1 cellular context compared by ENCODE assay signal in the genomic region with DNA sequence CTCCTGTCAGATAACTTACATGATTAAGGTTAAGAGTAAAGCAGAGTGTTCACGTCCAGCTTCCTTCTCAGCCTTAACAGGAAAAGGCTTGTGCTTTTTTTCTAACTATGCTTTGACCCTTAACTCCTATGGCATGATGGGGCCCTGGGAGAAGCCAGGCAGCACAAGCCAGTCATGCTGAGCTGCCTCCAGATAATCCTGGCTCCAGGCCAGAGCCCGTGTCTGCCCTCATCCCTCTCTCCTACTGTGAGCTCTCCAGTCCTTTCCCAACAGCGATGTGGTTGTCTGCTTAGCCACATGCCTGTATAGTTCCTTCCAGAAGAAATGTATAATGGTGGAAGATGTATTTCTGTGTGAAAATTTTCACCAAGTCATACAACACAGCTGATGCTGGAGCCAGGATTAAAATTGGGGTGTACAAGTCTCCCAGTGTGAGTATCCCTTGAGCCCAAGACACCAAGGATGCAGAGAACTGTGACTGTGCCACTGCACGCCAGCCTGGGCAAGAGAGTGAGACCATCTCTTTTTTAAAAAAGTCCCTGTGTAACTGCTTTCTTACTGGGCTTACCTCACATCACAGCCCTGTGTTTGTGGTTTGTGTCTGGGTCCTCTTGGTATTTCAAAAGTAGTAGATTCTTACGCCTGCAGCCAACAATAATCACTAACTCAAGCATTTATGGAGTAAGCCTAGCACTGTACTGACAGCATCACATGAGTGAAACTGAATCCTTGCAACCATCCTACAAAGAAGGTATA.
TF ChIP-seq lines count a peak whose summit lies in the region.

No MANE protein-coding gene starts in this region.

TF ChIP-seq in WTC11, 78 proteins besides CTCF, POLR2A, EP300 and RAD21 (continued from another document):
- TF ChIP-seq, protein P1, sequence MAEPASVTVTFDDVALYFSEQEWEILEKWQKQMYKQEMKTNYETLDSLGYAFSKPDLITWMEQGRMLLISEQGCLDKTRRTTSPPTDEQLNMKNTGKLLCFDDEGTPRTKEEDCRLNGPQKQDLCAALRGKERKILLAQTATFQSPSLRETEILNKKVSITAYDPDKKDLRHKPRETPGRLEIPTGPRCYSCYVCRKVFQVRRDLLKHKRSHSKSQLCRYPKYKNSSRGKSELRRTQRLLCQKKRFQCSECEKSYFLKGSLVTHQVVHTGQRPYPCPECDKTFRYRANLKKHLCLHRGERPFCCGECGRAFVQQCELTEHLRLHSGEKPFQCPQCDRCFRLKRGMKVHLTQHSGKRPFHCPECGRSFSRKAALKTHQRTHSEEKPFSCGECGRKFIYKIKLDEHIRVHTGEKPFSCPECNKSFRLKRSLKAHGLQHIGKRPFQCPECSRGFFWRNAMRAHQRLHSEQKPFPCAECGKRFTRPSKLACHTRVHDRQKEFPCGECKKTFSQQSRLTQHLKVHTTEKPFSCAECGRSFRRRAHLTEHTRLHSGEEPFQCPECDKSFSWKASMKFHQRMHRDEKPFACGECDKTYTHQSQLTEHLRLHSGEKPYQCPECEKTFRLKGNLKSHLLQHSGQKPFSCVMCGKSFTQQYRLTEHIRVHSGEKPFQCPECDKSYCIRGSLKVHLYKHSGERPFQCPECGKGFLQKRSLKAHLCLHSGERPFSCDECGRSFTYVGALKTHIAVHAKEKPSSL (CRISPR knock-in tag; conservative IDR thresholded peaks at IDR 0.05): no peak
- TF ChIP-seq GRHL2 (CRISPR knock-in tag; IDR thresholded peaks at IDR 0.05; ENCODE audit: insufficient replicate concordance, severe bottlenecking): no peak
- no peak for TF ChIP-seq OVOL2 (CRISPR knock-in tag; IDR thresholded peaks at IDR 0.05; ENCODE audit: borderline replicate concordance)
- TF ChIP-seq TP53 (CRISPR knock-in tag; IDR thresholded peaks at IDR 0.05): no peak
- TF ChIP-seq ZNF396 (CRISPR knock-in tag; IDR thresholded peaks at IDR 0.05; ENCODE audit: borderline replicate concordance): no peak
- no peak for TF ChIP-seq ZBTB21 (CRISPR knock-in tag; IDR thresholded peaks at IDR 0.05; ENCODE audit: borderline replicate concordance)
- TF ChIP-seq, protein P2, sequence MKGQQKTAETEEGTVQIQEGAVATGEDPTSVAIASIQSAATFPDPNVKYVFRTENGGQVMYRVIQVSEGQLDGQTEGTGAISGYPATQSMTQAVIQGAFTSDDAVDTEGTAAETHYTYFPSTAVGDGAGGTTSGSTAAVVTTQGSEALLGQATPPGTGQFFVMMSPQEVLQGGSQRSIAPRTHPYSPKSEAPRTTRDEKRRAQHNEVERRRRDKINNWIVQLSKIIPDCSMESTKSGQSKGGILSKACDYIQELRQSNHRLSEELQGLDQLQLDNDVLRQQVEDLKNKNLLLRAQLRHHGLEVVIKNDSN (CRISPR knock-in tag; IDR thresholded peaks at IDR 0.05): no peak
- TF ChIP-seq, protein P3, sequence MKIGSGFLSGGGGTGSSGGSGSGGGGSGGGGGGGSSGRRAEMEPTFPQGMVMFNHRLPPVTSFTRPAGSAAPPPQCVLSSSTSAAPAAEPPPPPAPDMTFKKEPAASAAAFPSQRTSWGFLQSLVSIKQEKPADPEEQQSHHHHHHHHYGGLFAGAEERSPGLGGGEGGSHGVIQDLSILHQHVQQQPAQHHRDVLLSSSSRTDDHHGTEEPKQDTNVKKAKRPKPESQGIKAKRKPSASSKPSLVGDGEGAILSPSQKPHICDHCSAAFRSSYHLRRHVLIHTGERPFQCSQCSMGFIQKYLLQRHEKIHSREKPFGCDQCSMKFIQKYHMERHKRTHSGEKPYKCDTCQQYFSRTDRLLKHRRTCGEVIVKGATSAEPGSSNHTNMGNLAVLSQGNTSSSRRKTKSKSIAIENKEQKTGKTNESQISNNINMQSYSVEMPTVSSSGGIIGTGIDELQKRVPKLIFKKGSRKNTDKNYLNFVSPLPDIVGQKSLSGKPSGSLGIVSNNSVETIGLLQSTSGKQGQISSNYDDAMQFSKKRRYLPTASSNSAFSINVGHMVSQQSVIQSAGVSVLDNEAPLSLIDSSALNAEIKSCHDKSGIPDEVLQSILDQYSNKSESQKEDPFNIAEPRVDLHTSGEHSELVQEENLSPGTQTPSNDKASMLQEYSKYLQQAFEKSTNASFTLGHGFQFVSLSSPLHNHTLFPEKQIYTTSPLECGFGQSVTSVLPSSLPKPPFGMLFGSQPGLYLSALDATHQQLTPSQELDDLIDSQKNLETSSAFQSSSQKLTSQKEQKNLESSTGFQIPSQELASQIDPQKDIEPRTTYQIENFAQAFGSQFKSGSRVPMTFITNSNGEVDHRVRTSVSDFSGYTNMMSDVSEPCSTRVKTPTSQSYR (CRISPR knock-in tag; IDR thresholded peaks at IDR 0.05): no peak
- TF ChIP-seq CBFB (CRISPR knock-in tag; IDR thresholded peaks at IDR 0.05; ENCODE audit: low read depth): no peak
- no peak for TF ChIP-seq GTF2I (CRISPR knock-in tag; conservative IDR thresholded peaks at IDR 0.05)
- TF ChIP-seq ESRRA (CRISPR knock-in tag; IDR thresholded peaks at IDR 0.05; ENCODE audit: borderline replicate concordance): no peak
- TF ChIP-seq, protein P4, sequence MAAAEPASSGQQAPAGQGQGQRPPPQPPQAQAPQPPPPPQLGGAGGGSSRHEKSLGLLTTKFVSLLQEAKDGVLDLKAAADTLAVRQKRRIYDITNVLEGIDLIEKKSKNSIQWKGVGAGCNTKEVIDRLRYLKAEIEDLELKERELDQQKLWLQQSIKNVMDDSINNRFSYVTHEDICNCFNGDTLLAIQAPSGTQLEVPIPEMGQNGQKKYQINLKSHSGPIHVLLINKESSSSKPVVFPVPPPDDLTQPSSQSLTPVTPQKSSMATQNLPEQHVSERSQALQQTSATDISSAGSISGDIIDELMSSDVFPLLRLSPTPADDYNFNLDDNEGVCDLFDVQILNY (CRISPR knock-in tag; IDR thresholded peaks at IDR 0.05): no peak
- TF ChIP-seq FOXP1 (CRISPR knock-in tag; IDR thresholded peaks at IDR 0.05; ENCODE audit: borderline replicate concordance): no peak
- TF ChIP-seq, protein P5, sequence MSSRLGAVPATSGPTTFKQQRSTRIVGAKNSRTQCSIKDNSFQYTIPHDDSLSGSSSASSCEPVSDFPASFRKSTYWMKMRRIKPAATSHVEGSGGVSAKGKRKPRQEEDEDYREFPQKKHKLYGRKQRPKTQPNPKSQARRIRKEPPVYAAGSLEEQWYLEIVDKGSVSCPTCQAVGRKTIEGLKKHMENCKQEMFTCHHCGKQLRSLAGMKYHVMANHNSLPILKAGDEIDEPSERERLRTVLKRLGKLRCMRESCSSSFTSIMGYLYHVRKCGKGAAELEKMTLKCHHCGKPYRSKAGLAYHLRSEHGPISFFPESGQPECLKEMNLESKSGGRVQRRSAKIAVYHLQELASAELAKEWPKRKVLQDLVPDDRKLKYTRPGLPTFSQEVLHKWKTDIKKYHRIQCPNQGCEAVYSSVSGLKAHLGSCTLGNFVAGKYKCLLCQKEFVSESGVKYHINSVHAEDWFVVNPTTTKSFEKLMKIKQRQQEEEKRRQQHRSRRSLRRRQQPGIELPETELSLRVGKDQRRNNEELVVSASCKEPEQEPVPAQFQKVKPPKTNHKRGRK (CRISPR knock-in tag; IDR thresholded peaks at IDR 0.05; ENCODE audit: borderline replicate concordance): no peak
